6 cellular contexts compared by ENCODE assay signal in the genomic region with DNA sequence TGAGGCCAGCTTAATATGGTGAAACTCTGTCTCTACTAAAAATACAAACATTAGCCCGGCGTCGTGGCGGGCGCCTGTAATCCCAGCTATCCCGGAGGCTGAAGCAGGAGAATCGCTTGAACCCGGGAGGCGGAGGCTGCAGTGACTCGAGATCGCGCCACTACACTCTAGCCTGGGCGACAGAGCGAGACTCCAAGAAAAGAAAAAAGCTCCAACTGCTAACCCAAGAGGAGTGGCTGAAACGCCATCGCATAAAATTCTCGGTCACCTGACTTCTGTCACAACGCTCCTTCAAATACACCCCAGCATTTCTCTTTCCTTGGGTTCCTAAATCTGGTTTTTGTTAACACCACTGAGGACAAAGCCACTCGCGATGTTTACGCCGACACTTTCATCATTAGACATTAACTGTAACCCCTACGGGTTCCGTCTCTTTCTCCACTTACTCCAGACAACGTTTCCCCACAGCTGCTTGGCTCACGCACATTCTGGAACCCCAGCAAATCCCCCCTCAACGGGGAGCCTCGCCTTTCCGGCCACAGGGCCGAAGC. TPM values are rescaled to one million over a fixed set of nuclear protein-coding genes. Genes with fewer than 3 reads are reported as not detected.
DNase-seq lines count a peak whose midpoint lies in the region; ATAC-seq and TF ChIP-seq lines count a peak whose summit lies in the region.

No MANE protein-coding gene starts in this region.

- H3K36me3 Mint-ChIP-seq in activated naive CD4-positive, alpha-beta T cell treated with anti-CD3 and anti-CD28 coated beads, Interleukin-2, amount 10 ng/mL, durations not matched to agents 7 days and 5 days = peaks cover 50% of the 10 kb centered on the region

- H4K20me1 ChIP-seq in DND-41 (ENCODE audit: insufficient read depth, low read length) = peaks cover 38% of the 10 kb centered on the region

- peaks cover 51% of the 10 kb centered on the region for H3K4me1 Mint-ChIP-seq in activated naive CD4-positive, alpha-beta T cell treated with anti-CD3 and anti-CD28 coated beads, Interleukin-2, amount 10 ng/mL, durations not matched to agents 7 days and 5 days

- H3K27me3 ChIP-seq in DND-41 (ENCODE audit: insufficient read depth, low read length, poor library complexity) (no peaks in the 10 kb centered on the region), lung (ENCODE audit: control insufficient read depth, insufficient read depth) (no peaks in the 10 kb centered on the region)

- no peaks in the 10 kb centered on the region for H3K9me3 ChIP-seq in DND-41 (ENCODE audit: insufficient read depth, low read length, severe bottlenecking)
- no peaks in the 10 kb centered on the region for H3K9me3 ChIP-seq in lung (ENCODE audit: control insufficient read depth in 2 of 2, insufficient read depth in 1 of 2, low read length in 1 of 2)

- peak overlapping the region; percentile 97 for H3K27ac Mint-ChIP-seq in activated naive CD4-positive, alpha-beta T cell treated with anti-CD3 and anti-CD28 coated beads, Interleukin-2, amount 10 ng/mL, durations not matched to agents 7 days and 5 days

- H3K79me2 ChIP-seq in DND-41 (ENCODE audit: insufficient read depth, low read length) = peaks cover 58% of the 10 kb centered on the region

- 0% methylated on average over 30 of the region's 30 CpGs for WGBS in lung, 2 donors

- H3K9ac ChIP-seq in DND-41 (ENCODE audit: low read depth, low read length) = peak overlapping the region; percentile 99

- DNase-seq in DND-41 = peak; percentile 39
- peak; percentile 56 for DNase-seq in activated naive CD4-positive, alpha-beta T cell treated with anti-CD3 and anti-CD28 coated beads, Interleukin-2, amount 10 ng/mL, durations not matched to agents 7 days and 5 days
- DNase-seq in lung (ENCODE audit: low spot score) = no peak
- no peak for DNase-seq in cerebellar cortex (ENCODE audit: low spot score)

- no peaks in the 10 kb centered on the region for H3K9me3 Mint-ChIP-seq in activated naive CD4-positive, alpha-beta T cell treated with anti-CD3 and anti-CD28 coated beads, Interleukin-2, amount 10 ng/mL, durations not matched to agents 7 days and 5 days

- H3K27me3 Mint-ChIP-seq in activated naive CD4-positive, alpha-beta T cell treated with anti-CD3 and anti-CD28 coated beads, Interleukin-2, amount 10 ng/mL, durations not matched to agents 7 days and 5 days = peaks cover 7% of the 10 kb centered on the region

- H3K36me3 ChIP-seq in DND-41 (ENCODE audit: insufficient read depth, low read length) (peaks cover 56% of the 10 kb centered on the region), lung (ENCODE audit: control insufficient read depth in 2 of 2, insufficient read depth in 2 of 2, low read length in 2 of 2) (peaks cover 6 to 10% of the 10 kb centered on the region in 2 donors)

- peak overlapping the region; percentile 72 for H3K4me2 ChIP-seq in DND-41 (ENCODE audit: insufficient read depth, low read length)

- TF ChIP-seq CTCF in DND-41 (IDR thresholded peaks at IDR 0.05; ENCODE audit: borderline replicate concordance, extremely low read depth, low read length, poor library complexity, severe bottlenecking) (no peak), lung (IDR thresholded peaks at IDR 0.05; ENCODE audit: control extremely low read depth, extremely low read depth) (no peak)

- CTCF ChIA-PET in activated naive CD4-positive, alpha-beta T cell treated with anti-CD3 and anti-CD28 coated beads, Interleukin-2, amount 10 ng/mL, durations not matched to agents 7 days and 5 days (lab: Charles Lee) = interaction anchor here (0.6 to 1.6 kb wide), 5 partner anchors 26 to 368 kb away, joined by 3 to 5 read pairs (median 3); no protein-coding TSS in a partner anchor

- H2AFZ ChIP-seq in DND-41 (ENCODE audit: low read depth, low read length) = peak overlapping the region; percentile 96

- H3K4me1 ChIP-seq in DND-41 (ENCODE audit: insufficient read depth, low read length) (peaks cover 45% of the 10 kb centered on the region), lung (ENCODE audit: control insufficient read depth in 2 of 2, insufficient read depth in 2 of 2, low read length in 2 of 2) (peaks cover 2 to 7% of the 10 kb centered on the region in 2 donors)

- H3K4me3 ChIP-seq in DND-41 (ENCODE audit: low read depth in 1 of 2, low read length in 2 of 2) (peak overlapping the region; percentile 97 to 98), lung (peak overlapping the region; percentile 99)

- H3K4me3 Mint-ChIP-seq in activated naive CD4-positive, alpha-beta T cell treated with anti-CD3 and anti-CD28 coated beads, Interleukin-2, amount 10 ng/mL, durations not matched to agents 7 days and 5 days = peak overlapping the region; percentile 89

- ATAC-seq in DND-41 (ENCODE audit: insufficient read depth, low read depth) (peak; percentile 34), HG02884 (IDR thresholded peaks at IDR 0.05; ENCODE audit: unreplicated experiment) (peak; percentile 3), lung (ENCODE audit: insufficient read depth, low FRiP score) (no peak), GM19324 (IDR thresholded peaks at IDR 0.05; ENCODE audit: low FRiP score, unreplicated experiment) (no peak)

- peak overlapping the region; percentile 99 for H3K27ac ChIP-seq in DND-41 (ENCODE audit: low read length)
- peak overlapping the region; percentile 99 to 100 for H3K27ac ChIP-seq in lung (ENCODE audit: low read depth in 1 of 2, low read length in 1 of 2)

RNA-seq across cellular contexts. Expression of a gene that starts 0.7 kb away (rescaled TPM):
- 100 to 1,000 TPM in 1 of 2 donors, 10 to 100 TPM in 1; 82.9 to 516 TPM for total RNA-seq in lung
- 100 to 1,000 TPM in 1 of 2 donors, 10 to 100 TPM in 1; 69.1 to 528 TPM for polyA plus RNA-seq in lung

RNA-seq across cellular contexts. Expression of a gene that starts 25.1 kb away (rescaled TPM):
- 10 to 100 TPM; 19.0 to 81.1 TPM for total RNA-seq in lung
- polyA plus RNA-seq in lung = 10 to 100 TPM in 1 of 2 donors, 1 to 10 TPM in 1; 8.6 to 33.0 TPM

RNA-seq across cellular contexts. Expression of a gene that starts 25.4 kb away (rescaled TPM):
- total RNA-seq in lung = 10 to 100 TPM; 22.6 to 23.5 TPM
- 10 to 100 TPM; 15.8 to 23.4 TPM for polyA plus RNA-seq in lung

RNA-seq across cellular contexts. Expression of a gene that starts 52.0 kb away (rescaled TPM):
- 100 to 1,000 TPM; 215 to 226 TPM for total RNA-seq in lung
- 100 to 1,000 TPM in 1 of 2 donors, 10 to 100 TPM in 1; 37.4 to 126 TPM for polyA plus RNA-seq in lung

Comparison
In these comparisons a context has a peak if more than half of its experiments do, and no peak if none do; other contexts are left out.
1. ATAC-seq: peak in DND-41 (single experiment) and HG02884 (single experiment); none in lung (single experiment) and GM19324 (single experiment).
2. DNase-seq: peak in DND-41 (single experiment) and activated naive CD4-positive, alpha-beta T cell treated with anti-CD3 and anti-CD28 coated beads, Interleukin-2, amount 10 ng/mL, durations not matched to agents 7 days and 5 days (single experiment); none in lung (single experiment) and cerebellar cortex (single experiment).